1 cellular context compared by ENCODE assay signal in genomic region chr19:50870417-50871089, GRCh38.
TF ChIP-seq lines count a peak whose summit lies in the region.

No MANE protein-coding gene starts in this region.

TF ChIP-seq in K562, 482 proteins besides CTCF, POLR2A, EP300 and RAD21 (continued from another document and continues in another):
- TF ChIP-seq ZNF444 (CRISPR knock-in tag; IDR thresholded peaks at IDR 0.05) (no peak), U2AF1 (optimal IDR thresholded peaks at IDR 0.05; ENCODE audit: low read depth, low read length) (no peak), NFIC (IDR thresholded peaks at IDR 0.05) (peak; percentile 65), C11orf30 (IDR thresholded peaks at IDR 0.05; ENCODE audit: low read depth) (peak; percentile 88), ZNF57 (CRISPR knock-in tag; IDR thresholded peaks at IDR 0.05) (no peak), MAFK (IDR thresholded peaks at IDR 0.05; ENCODE audit: low read length) (no peak), MED1 (CRISPR knock-in tag; IDR thresholded peaks at IDR 0.05; ENCODE audit: borderline replicate concordance) (no peak), CREB1 (IDR thresholded peaks at IDR 0.05) (peak; percentile 99), CREB1 (CRISPR knock-in tag; IDR thresholded peaks at IDR 0.05) (peak; percentile 100), ZNF436 (CRISPR knock-in tag; IDR thresholded peaks at IDR 0.05) (no peak), HDAC6 (IDR thresholded peaks at IDR 0.05; ENCODE audit: low read depth, low read length) (no peak), SMAD2 (IDR thresholded peaks at IDR 0.05; ENCODE audit: low read depth, low read length) (no peak), ZBED1 (IDR thresholded peaks at IDR 0.05) (no peak), STAT5B (CRISPR knock-in tag; IDR thresholded peaks at IDR 0.05) (no peak), WHSC1 (IDR thresholded peaks at IDR 0.05; ENCODE audit: low read length) (no peak), FIP1L1 (IDR thresholded peaks at IDR 0.05; ENCODE audit: low read depth, low read length, poor library complexity, severe bottlenecking) (no peak), ARID4B (CRISPR knock-in tag; IDR thresholded peaks at IDR 0.05) (peak; percentile 45; the same call in 1 of the 2 replicates), SRSF3 (IDR thresholded peaks at IDR 0.05; ENCODE audit: insufficient read depth, low read length) (no peak), LCOR (CRISPR knock-in tag; IDR thresholded peaks at IDR 0.05) (peak; percentile 74), FOXO4 (CRISPR knock-in tag; IDR thresholded peaks at IDR 0.05) (no peak), ZEB2 (IDR thresholded peaks at IDR 0.05) (no peak), CCAR2 (IDR thresholded peaks at IDR 0.05; ENCODE audit: low read depth, low read length) (no peak), NR0B1 (IDR thresholded peaks at IDR 0.05; ENCODE audit: partially characterized antibody) (no peak), ATF7 (IDR thresholded peaks at IDR 0.05) (peak; percentile 99), RBM14 (IDR thresholded peaks at IDR 0.05; ENCODE audit: borderline replicate concordance, insufficient read depth, low read depth, low read length) (no peak), HLTF (IDR thresholded peaks at IDR 0.05) (no peak), EP400 (IDR thresholded peaks at IDR 0.05) (peak; percentile 76), JUND (IDR thresholded peaks at IDR 0.05; ENCODE audit: borderline replicate concordance, low read depth, low read length) (peak; percentile 92), JUND (tag; IDR thresholded peaks at IDR 0.05; ENCODE audit: borderline replicate concordance, low read depth, low read length) (peak; percentile 91), CHD2 (IDR thresholded peaks at IDR 0.05; ENCODE audit: low read depth, low read length) (no peak), ZBTB12 (CRISPR knock-in tag; IDR thresholded peaks at IDR 0.05) (peak; percentile 96), ZNF408 (CRISPR knock-in tag; IDR thresholded peaks at IDR 0.05; ENCODE audit: low read depth) (no peak), CTBP1 (IDR thresholded peaks at IDR 0.05; ENCODE audit: borderline replicate concordance) (peak; percentile 96), FOXP1 (CRISPR knock-in tag; IDR thresholded peaks at IDR 0.05) (no peak; the same call in 1 of the 2 replicates), ZNF707 (CRISPR knock-in tag; conservative IDR thresholded peaks at IDR 0.05) (no peak)
- TF ChIP-seq, protein P1, sequence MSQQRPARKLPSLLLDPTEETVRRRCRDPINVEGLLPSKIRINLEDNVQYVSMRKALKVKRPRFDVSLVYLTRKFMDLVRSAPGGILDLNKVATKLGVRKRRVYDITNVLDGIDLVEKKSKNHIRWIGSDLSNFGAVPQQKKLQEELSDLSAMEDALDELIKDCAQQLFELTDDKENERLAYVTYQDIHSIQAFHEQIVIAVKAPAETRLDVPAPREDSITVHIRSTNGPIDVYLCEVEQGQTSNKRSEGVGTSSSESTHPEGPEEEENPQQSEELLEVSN (IDR thresholded peaks at IDR 0.05; ENCODE audit: borderline replicate concordance in 1 of 2, extremely low read depth in 1 of 2, insufficient read depth in 1 of 2, insufficient read length in 1 of 2, low read depth in 1 of 2, low read length in 1 of 2, poor library complexity in 1 of 2, severe bottlenecking in 1 of 2), result peak; percentile 70 to 78
- TF ChIP-seq, protein P2, sequence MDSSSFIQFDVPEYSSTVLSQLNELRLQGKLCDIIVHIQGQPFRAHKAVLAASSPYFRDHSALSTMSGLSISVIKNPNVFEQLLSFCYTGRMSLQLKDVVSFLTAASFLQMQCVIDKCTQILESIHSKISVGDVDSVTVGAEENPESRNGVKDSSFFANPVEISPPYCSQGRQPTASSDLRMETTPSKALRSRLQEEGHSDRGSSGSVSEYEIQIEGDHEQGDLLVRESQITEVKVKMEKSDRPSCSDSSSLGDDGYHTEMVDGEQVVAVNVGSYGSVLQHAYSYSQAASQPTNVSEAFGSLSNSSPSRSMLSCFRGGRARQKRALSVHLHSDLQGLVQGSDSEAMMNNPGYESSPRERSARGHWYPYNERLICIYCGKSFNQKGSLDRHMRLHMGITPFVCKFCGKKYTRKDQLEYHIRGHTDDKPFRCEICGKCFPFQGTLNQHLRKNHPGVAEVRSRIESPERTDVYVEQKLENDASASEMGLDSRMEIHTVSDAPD (CRISPR knock-in tag; IDR thresholded peaks at IDR 0.05), result no peak
- TF ChIP-seq, protein P3, sequence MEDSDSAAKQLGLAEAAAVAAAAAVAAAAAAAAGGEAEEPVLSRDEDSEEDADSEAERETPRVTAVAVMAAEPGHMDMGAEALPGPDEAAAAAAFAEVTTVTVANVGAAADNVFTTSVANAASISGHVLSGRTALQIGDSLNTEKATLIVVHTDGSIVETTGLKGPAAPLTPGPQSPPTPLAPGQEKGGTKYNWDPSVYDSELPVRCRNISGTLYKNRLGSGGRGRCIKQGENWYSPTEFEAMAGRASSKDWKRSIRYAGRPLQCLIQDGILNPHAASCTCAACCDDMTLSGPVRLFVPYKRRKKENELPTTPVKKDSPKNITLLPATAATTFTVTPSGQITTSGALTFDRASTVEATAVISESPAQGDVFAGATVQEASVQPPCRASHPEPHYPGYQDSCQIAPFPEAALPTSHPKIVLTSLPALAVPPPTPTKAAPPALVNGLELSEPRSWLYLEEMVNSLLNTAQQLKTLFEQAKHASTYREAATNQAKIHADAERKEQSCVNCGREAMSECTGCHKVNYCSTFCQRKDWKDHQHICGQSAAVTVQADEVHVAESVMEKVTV (CRISPR knock-in tag; IDR thresholded peaks at IDR 0.05), result peak; percentile 77; the same call in 1 of the 2 replicates
- TF ChIP-seq, protein P4, sequence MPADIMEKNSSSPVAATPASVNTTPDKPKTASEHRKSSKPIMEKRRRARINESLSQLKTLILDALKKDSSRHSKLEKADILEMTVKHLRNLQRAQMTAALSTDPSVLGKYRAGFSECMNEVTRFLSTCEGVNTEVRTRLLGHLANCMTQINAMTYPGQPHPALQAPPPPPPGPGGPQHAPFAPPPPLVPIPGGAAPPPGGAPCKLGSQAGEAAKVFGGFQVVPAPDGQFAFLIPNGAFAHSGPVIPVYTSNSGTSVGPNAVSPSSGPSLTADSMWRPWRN (IDR thresholded peaks at IDR 0.05; ENCODE audit: low read depth), result no peak
- TF ChIP-seq, protein P5, sequence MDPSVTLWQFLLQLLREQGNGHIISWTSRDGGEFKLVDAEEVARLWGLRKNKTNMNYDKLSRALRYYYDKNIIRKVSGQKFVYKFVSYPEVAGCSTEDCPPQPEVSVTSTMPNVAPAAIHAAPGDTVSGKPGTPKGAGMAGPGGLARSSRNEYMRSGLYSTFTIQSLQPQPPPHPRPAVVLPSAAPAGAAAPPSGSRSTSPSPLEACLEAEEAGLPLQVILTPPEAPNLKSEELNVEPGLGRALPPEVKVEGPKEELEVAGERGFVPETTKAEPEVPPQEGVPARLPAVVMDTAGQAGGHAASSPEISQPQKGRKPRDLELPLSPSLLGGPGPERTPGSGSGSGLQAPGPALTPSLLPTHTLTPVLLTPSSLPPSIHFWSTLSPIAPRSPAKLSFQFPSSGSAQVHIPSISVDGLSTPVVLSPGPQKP (CRISPR knock-in tag; IDR thresholded peaks at IDR 0.05), result no peak
- TF ChIP-seq, protein P6, sequence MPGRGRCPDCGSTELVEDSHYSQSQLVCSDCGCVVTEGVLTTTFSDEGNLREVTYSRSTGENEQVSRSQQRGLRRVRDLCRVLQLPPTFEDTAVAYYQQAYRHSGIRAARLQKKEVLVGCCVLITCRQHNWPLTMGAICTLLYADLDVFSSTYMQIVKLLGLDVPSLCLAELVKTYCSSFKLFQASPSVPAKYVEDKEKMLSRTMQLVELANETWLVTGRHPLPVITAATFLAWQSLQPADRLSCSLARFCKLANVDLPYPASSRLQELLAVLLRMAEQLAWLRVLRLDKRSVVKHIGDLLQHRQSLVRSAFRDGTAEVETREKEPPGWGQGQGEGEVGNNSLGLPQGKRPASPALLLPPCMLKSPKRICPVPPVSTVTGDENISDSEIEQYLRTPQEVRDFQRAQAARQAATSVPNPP (IDR thresholded peaks at IDR 0.05; ENCODE audit: borderline replicate concordance, insufficient read depth, insufficient read length), result no peak
- TF ChIP-seq, protein P7, sequence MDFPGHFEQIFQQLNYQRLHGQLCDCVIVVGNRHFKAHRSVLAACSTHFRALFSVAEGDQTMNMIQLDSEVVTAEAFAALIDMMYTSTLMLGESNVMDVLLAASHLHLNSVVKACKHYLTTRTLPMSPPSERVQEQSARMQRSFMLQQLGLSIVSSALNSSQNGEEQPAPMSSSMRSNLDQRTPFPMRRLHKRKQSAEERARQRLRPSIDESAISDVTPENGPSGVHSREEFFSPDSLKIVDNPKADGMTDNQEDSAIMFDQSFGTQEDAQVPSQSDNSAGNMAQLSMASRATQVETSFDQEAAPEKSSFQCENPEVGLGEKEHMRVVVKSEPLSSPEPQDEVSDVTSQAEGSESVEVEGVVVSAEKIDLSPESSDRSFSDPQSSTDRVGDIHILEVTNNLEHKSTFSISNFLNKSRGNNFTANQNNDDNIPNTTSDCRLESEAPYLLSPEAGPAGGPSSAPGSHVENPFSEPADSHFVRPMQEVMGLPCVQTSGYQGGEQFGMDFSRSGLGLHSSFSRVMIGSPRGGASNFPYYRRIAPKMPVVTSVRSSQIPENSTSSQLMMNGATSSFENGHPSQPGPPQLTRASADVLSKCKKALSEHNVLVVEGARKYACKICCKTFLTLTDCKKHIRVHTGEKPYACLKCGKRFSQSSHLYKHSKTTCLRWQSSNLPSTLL (IDR thresholded peaks at IDR 0.05), result no peak
- TF ChIP-seq, protein P8, sequence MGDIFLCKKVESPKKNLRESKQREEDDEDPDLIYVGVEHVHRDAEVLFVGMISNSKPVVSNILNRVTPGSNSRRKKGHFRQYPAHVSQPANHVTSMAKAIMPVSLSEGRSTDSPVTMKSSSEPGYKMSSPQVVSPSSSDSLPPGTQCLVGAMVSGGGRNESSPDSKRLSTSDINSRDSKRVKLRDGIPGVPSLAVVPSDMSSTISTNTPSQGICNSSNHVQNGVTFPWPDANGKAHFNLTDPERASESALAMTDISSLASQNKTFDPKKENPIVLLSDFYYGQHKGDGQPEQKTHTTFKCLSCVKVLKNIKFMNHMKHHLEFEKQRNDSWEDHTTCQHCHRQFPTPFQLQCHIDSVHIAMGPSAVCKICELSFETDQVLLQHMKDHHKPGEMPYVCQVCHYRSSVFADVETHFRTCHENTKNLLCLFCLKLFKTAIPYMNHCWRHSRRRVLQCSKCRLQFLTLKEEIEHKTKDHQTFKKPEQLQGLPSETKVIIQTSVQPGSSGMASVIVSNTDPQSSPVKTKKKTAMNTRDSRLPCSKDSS (IDR thresholded peaks at IDR 0.05; ENCODE audit: low read depth, partially characterized antibody), result no peak
